In genomic region chr14:103385153-103385993, GRCh38 we compare ENCODE assay signal across 1 cellular context.
A peak's percentile ranks its signal among the peaks of the same experiment; 100 is the strongest.
TF ChIP-seq lines count a peak whose summit lies in the region.

Gene MARK3 (plus strand): TSS chr14:103385415. CDS start chr14:103386030, 615 bp downstream.

TF ChIP-seq in HepG2, 621 proteins besides CTCF, POLR2A, EP300 and RAD21 (continued from another document and continues in another):
- TF ChIP-seq ZNF710 (CRISPR knock-in tag; IDR thresholded peaks at IDR 0.05; ENCODE audit: borderline replicate concordance): no peak
- no peak for TF ChIP-seq ISX (CRISPR knock-in tag; conservative IDR thresholded peaks at IDR 0.05)
- TF ChIP-seq KLF9 (CRISPR knock-in tag; IDR thresholded peaks at IDR 0.05; ENCODE audit: low read depth): no peak
- no peak for TF ChIP-seq MBNL3 (CRISPR knock-in tag; conservative IDR thresholded peaks at IDR 0.05)
- no peak for TF ChIP-seq CCDC6 (CRISPR knock-in tag; IDR thresholded peaks at IDR 0.05)
- TF ChIP-seq KMT2A (CRISPR knock-in tag; IDR thresholded peaks at IDR 0.05): peak; percentile 90
- no peak for TF ChIP-seq ZMYM3 (CRISPR knock-in tag; IDR thresholded peaks at IDR 0.05)
- TF ChIP-seq ZNF576 (CRISPR knock-in tag; IDR thresholded peaks at IDR 0.05): no peak
- TF ChIP-seq ZSCAN20 (CRISPR knock-in tag; IDR thresholded peaks at IDR 0.05; ENCODE audit: borderline replicate concordance): no peak
- no peak for TF ChIP-seq LRRFIP1 (CRISPR knock-in tag; conservative IDR thresholded peaks at IDR 0.05)
- no peak for TF ChIP-seq ZNF205 (CRISPR knock-in tag; IDR thresholded peaks at IDR 0.05)
- peak; percentile 53; the same call in 1 of the 2 replicates for TF ChIP-seq ZBTB40 (IDR thresholded peaks at IDR 0.05)
- TF ChIP-seq ZBTB40 (CRISPR knock-in tag; IDR thresholded peaks at IDR 0.05): 0 out of 2 replicates have a peak, but pooled peaks have one; percentile 15
- TF ChIP-seq SIX4 (CRISPR knock-in tag; IDR thresholded peaks at IDR 0.05): no peak
- TF ChIP-seq NR2F1 (CRISPR knock-in tag; IDR thresholded peaks at IDR 0.05): no peak
- TF ChIP-seq FOXO4 (CRISPR knock-in tag; conservative IDR thresholded peaks at IDR 0.05): no peak
- TF ChIP-seq ARID4A (CRISPR knock-in tag; IDR thresholded peaks at IDR 0.05; ENCODE audit: borderline replicate concordance): peak; percentile 85; the same call in 1 of the 2 replicates
- TF ChIP-seq ZNF296 (CRISPR knock-in tag; conservative IDR thresholded peaks at IDR 0.05): no peak
- TF ChIP-seq ZC3H13 (CRISPR knock-in tag; IDR thresholded peaks at IDR 0.05): no peak
- TF ChIP-seq ZNF720 (CRISPR knock-in tag; IDR thresholded peaks at IDR 0.05): no peak
- 0 out of 2 replicates have a peak, but pooled peaks have one; percentile 28 for TF ChIP-seq ELF1 (CRISPR knock-in tag; IDR thresholded peaks at IDR 0.05)
- TF ChIP-seq ZNF24 (IDR thresholded peaks at IDR 0.05): no peak
- no peak for TF ChIP-seq NBN (conservative IDR thresholded peaks at IDR 0.05)
- TF ChIP-seq CBFB (CRISPR knock-in tag; IDR thresholded peaks at IDR 0.05): no peak
- 0 out of 2 replicates have a peak, but pooled peaks have one; percentile 1 for TF ChIP-seq MEIS1 (CRISPR knock-in tag; IDR thresholded peaks at IDR 0.05; ENCODE audit: borderline replicate concordance)
- no peak for TF ChIP-seq DZIP1 (CRISPR knock-in tag; IDR thresholded peaks at IDR 0.05)
- no peak for TF ChIP-seq ZNF816 (CRISPR knock-in tag; IDR thresholded peaks at IDR 0.05; ENCODE audit: borderline replicate concordance)
- no peak for TF ChIP-seq PTBP1 (IDR thresholded peaks at IDR 0.05; ENCODE audit: low read depth, low read length, poor library complexity, severe bottlenecking)
- no peak for TF ChIP-seq PITX1 (CRISPR knock-in tag; IDR thresholded peaks at IDR 0.05)
- no peak for TF ChIP-seq ZNF549 (CRISPR knock-in tag; IDR thresholded peaks at IDR 0.05)
- TF ChIP-seq ZNF441 (CRISPR knock-in tag; IDR thresholded peaks at IDR 0.05; ENCODE audit: borderline replicate concordance): no peak
- no peak for TF ChIP-seq BRF2 (CRISPR knock-in tag; IDR thresholded peaks at IDR 0.05)
- no peak for TF ChIP-seq GTF2F1 (IDR thresholded peaks at IDR 0.05; ENCODE audit: low read length)
- no peak for TF ChIP-seq ZNF589 (CRISPR knock-in tag; conservative IDR thresholded peaks at IDR 0.05)
- 0 out of 2 replicates have a peak, but pooled peaks have one; percentile 48 for TF ChIP-seq SNAI1 (CRISPR knock-in tag; IDR thresholded peaks at IDR 0.05; ENCODE audit: borderline replicate concordance)
- TF ChIP-seq ZNF773 (CRISPR knock-in tag; IDR thresholded peaks at IDR 0.05; ENCODE audit: borderline replicate concordance): no peak; the same call in 1 of the 2 replicates
- TF ChIP-seq ZKSCAN5 (CRISPR knock-in tag; IDR thresholded peaks at IDR 0.05): no peak
